In the genomic region with DNA sequence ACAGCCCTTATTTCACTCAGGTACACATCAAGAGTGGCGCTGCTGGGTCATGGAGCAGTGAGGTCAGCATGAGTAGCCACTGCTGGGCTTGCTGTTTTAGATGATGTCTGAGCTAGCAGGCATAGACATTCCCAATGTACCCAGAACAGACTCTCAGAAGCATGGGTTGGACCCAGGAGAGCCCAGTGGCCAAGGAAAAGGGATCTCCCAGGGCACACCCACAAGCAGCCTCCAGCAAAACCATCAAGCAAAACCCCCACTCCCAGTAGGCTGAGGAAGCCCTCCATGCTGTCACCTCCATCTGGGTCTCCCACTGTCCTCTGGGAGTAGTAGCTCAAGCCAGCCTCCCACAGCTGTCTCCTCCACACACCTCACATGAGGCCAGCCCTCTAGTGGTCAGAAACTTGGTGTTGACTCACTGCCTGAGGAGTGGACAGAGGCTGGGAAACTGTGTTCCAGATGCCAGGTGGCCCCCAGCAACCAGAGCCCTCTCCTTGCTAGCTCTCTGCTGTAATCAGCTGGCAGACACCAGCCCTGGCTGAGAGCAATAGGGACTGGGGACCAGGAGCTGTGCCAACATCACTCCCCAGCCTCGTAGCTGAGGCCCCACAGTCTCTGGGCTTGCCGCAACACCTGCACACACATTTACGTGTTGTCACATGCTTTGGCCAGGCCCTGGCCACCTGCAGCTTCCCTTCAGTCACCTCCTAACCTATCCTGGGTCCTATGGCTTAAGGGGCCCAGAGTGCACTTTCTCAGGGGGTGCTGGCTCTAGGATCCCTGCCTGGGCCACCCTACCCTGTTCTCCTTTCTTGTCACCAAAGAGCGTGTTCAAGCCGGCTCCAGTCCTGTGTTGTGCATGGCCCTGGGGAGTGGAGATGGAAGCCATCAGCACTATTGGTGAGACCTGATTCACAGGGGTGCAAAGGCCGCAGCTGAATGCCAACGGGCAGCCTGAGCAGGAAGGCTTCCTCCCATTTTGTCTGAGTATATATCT, we compare ENCODE assay signal across 9 cellular contexts. TPM values are rescaled to one million over a fixed set of nuclear protein-coding genes. Genes with fewer than 3 reads are reported as not detected.
DNase-seq lines count a peak whose midpoint lies in the region; ATAC-seq and TF ChIP-seq lines count a peak whose summit lies in the region.
"Had no signal": no experiment of that assay in that cellular context is flagged by ENCODE, and none has a peak within 500 bp of the region (broad histone marks: within the 10 kb centered on the region; RNA-seq: fewer than 3 reads in every experiment).

No MANE protein-coding gene starts in this region.

- peaks cover 8% of the 10 kb centered on the region for H3K27me3 Mint-ChIP-seq in endodermal cell (ENCODE audit: insufficient read depth)

- 97% methylated on average over 7 to 8 of the region's 8 CpGs for WGBS in endodermal cell (ENCODE audit: insufficient coverage in 1 of 2, insufficient read length in 1 of 2), 2 experiments

- DNase-seq in NCI-H2081 (lab: John Stamatoyannopoulos, UW) = peak; percentile 43 to 77
- DNase-seq in NCI-H2081 treated with DMSO at 0.1 percent for 48 hours (lab: John Stamatoyannopoulos, UW) = no peak
- peak; percentile 23 for DNase-seq in LNCaP clone FGC (ENCODE audit: low read depth)
- peak; percentile 78 to 87 for DNase-seq in SJSA1 (ENCODE audit: low read depth in 1 of 2, low spot score in 2 of 2)
- peak; percentile 93 for DNase-seq in endodermal cell

- H3K27ac Mint-ChIP-seq in endodermal cell = peak overlapping the region; percentile 13

- H3K36me3 ChIP-seq in SJSA1 = peaks cover 22% of the 10 kb centered on the region
- peaks cover 11% of the 10 kb centered on the region for H3K36me3 ChIP-seq in endodermal cell (ENCODE audit: control insufficient read depth, insufficient read depth, low read length)
- peaks cover 11% of the 10 kb centered on the region for H3K36me3 ChIP-seq in muscle layer of colon (ENCODE audit: insufficient read depth, low read length)

- peaks cover 2% of the 10 kb centered on the region for H3K4me1 Mint-ChIP-seq in endodermal cell

- peak; percentile 65 for TF ChIP-seq CTCF in LNCaP clone FGC (IDR thresholded peaks at IDR 0.05; ENCODE audit: control insufficient read depth, extremely low read depth, insufficient read depth)
- TF ChIP-seq CTCF in endodermal cell (conservative IDR thresholded peaks at IDR 0.05) = peak; percentile 83

- H3K27me3 ChIP-seq in SJSA1 (replicated peaks) = no peaks in the 10 kb centered on the region
- no peaks in the 10 kb centered on the region for H3K27me3 ChIP-seq in endodermal cell (ENCODE audit: control insufficient read depth, insufficient read depth, low read length, poor library complexity, severe bottlenecking)
- H3K27me3 ChIP-seq in muscle layer of colon (ENCODE audit: control insufficient read depth in 1 of 2, insufficient read depth in 2 of 2, low read length in 2 of 2) = no peaks in the 10 kb centered on the region

- ATAC-seq in GM18517 (IDR thresholded peaks at IDR 0.05; ENCODE audit: unreplicated experiment) (no peak), HG03378 (IDR thresholded peaks at IDR 0.05; ENCODE audit: unreplicated experiment) (no peak)

- H3K9ac ChIP-seq in endodermal cell (ENCODE audit: extremely low read depth, low read length, poor library complexity, severe bottlenecking) (no peak overlapping the region), muscle layer of colon (ENCODE audit: low read length) (no peak overlapping the region)

- H3K4me3 ChIP-seq in LNCaP clone FGC (ENCODE audit: low read depth, low read length) (no peak overlapping the region), SJSA1 (no peak overlapping the region), endodermal cell (ENCODE audit: low read length) (no peak overlapping the region), muscle layer of colon (ENCODE audit: low read depth in 1 of 2, low read length in 2 of 2) (no peak overlapping the region)

- H3K4me1 ChIP-seq in SJSA1 (replicated peaks) = peaks cover 22% of the 10 kb centered on the region
- peaks cover 4% of the 10 kb centered on the region for H3K4me1 ChIP-seq in endodermal cell (ENCODE audit: control insufficient read depth, insufficient read depth, low read length)
- H3K4me1 ChIP-seq in muscle layer of colon (ENCODE audit: insufficient read depth, low read length) = peaks cover 27% of the 10 kb centered on the region

- no peaks in the 10 kb centered on the region for H3K9me3 Mint-ChIP-seq in endodermal cell

- peaks cover 4% of the 10 kb centered on the region for H3K36me3 Mint-ChIP-seq in endodermal cell (ENCODE audit: low read depth)

- H3K27ac ChIP-seq in SJSA1 (no peak overlapping the region), endodermal cell (ENCODE audit: low read depth, low read length) (no peak overlapping the region), muscle layer of colon (ENCODE audit: low read depth, low read length) (peak overlapping the region; percentile 97)
- H3K27ac ChIP-seq: epithelial cell of prostate had no signal

- H3K9me3 ChIP-seq in SJSA1 (replicated peaks) (no peaks in the 10 kb centered on the region), endodermal cell (ENCODE audit: control insufficient read depth, low read length) (no peaks in the 10 kb centered on the region), muscle layer of colon (ENCODE audit: low read length) (no peaks in the 10 kb centered on the region)

- peak overlapping the region; percentile 78 for H3K4me3 Mint-ChIP-seq in endodermal cell

RNA-seq across cellular contexts. Expression of gene AP5S1, which starts 1.9 kb away (rescaled TPM):
- total RNA-seq in SJSA1 (2014; rRNA removed; shearing (Covaris generic)) = 17.2 and 17.7 TPM in 2 replicates
- total RNA-seq in endodermal cell = 1 to 10 TPM; 5.1 to 6.1 TPM
- 4.1 TPM for polyA plus RNA-seq in endodermal cell (2013, experiment 1 of 2)
- polyA plus RNA-seq in endodermal cell (2013, experiment 2 of 2) = 3.8 TPM

RNA-seq across cellular contexts. Expression of gene CDC25B, which starts 22.3 kb away (rescaled TPM):
- 74.6 and 76.0 TPM in 2 replicates for total RNA-seq in SJSA1 (2014; rRNA removed; shearing (Covaris generic))
- 10 to 100 TPM; 25.7 to 33.6 TPM for total RNA-seq in endodermal cell
- polyA plus RNA-seq in endodermal cell (2013, experiment 1 of 2) = 52.9 TPM
- 52.3 TPM for polyA plus RNA-seq in endodermal cell (2013, experiment 2 of 2)

RNA-seq across cellular contexts. Expression of gene MAVS, which starts 28.2 kb away (rescaled TPM):
- 14.4 and 21.5 TPM in 2 replicates for total RNA-seq in SJSA1 (2014; rRNA removed; shearing (Covaris generic))
- total RNA-seq in endodermal cell = 10 to 100 TPM; 43.1 to 43.2 TPM
- polyA plus RNA-seq in endodermal cell (2013, experiment 1 of 2) = 17.0 TPM
- polyA plus RNA-seq in endodermal cell (2013, experiment 2 of 2) = 16.9 TPM

RNA-seq across cellular contexts. Expression of gene CENPB, which starts 31.9 kb away (rescaled TPM):
- 144 and 158 TPM in 2 replicates for total RNA-seq in SJSA1 (2014; rRNA removed; shearing (Covaris generic))
- total RNA-seq in endodermal cell = 10 to 100 TPM; 43.0 to 50.7 TPM
- polyA plus RNA-seq in endodermal cell (2013, experiment 1 of 2) = 43.7 TPM
- polyA plus RNA-seq in endodermal cell (2013, experiment 2 of 2) = 43.5 TPM

RNA-seq across cellular contexts. Expression of gene SPEF1, which starts 37.2 kb away (rescaled TPM):
- total RNA-seq in SJSA1 (2014; rRNA removed; shearing (Covaris generic)) = not detected in 2 replicates
- total RNA-seq in endodermal cell = under 1 TPM; 0.35 to 0.44 TPM
- polyA plus RNA-seq in endodermal cell (2013, experiment 1 of 2) = 0.57 TPM
- polyA plus RNA-seq in endodermal cell (2013, experiment 2 of 2) = 0.66 TPM
